Comparison of ENCODE assay signal across 9 cellular contexts in genomic region chr7:3021224-3021623, GRCh38. TPM values are rescaled to one million over a fixed set of nuclear protein-coding genes. Genes with fewer than 3 reads are reported as not detected.
DNase-seq lines count a peak whose midpoint lies in the region; ATAC-seq, FAIRE-seq and TF ChIP-seq lines count a peak whose summit lies in the region.
"Not testable (repeated sequence)": the region's sequence is repeated elsewhere in the genome, so short reads cannot be mapped to it uniquely, and the experiment has no call there.
"Had no signal": no experiment of that assay in that cellular context is flagged by ENCODE, and none has a peak within 500 bp of the region (broad histone marks: within the 10 kb centered on the region; RNA-seq: fewer than 3 reads in every experiment).

No MANE protein-coding gene starts in this region.

- peaks cover 45% of the 10 kb centered on the region for H3K4me1 Mint-ChIP-seq in CD4-positive, alpha-beta T cell (ENCODE audit: low read depth)
- H3K4me1 Mint-ChIP-seq in activated naive CD4-positive, alpha-beta T cell treated with anti-CD3 and anti-CD28 coated beads for 36 hours (ENCODE audit: low read depth), result peaks cover 33% of the 10 kb centered on the region
- H3K4me1 Mint-ChIP-seq in memory B cell, result peaks cover 34% of the 10 kb centered on the region

- H3K4me2 ChIP-seq in DOHH2 (ENCODE audit: low read length), result peak overlapping the region; percentile 52
- H3K4me2 ChIP-seq in K562 (ENCODE audit: insufficient read depth, low read length), result not testable (repeated sequence)

- not testable (repeated sequence) for H4K20me1 ChIP-seq in DOHH2 (ENCODE audit: control insufficient read depth, insufficient read depth, low read depth, low read length); K562 (replicated peaks; ENCODE audit: control insufficient read depth, insufficient read depth, low read length)

- H3K4me1 ChIP-seq in DOHH2 (ENCODE audit: control insufficient read depth, low read length), result peaks cover 23% of the 10 kb centered on the region
- not testable (repeated sequence) for H3K4me1 ChIP-seq in K562 (replicated peaks in 1 of 2; ENCODE audit: control insufficient read depth in 2 of 2, insufficient read depth in 2 of 2, low read length in 2 of 2); spleen

- peaks cover 79% of the 10 kb centered on the region for H3K36me3 ChIP-seq in DOHH2 (ENCODE audit: control insufficient read depth, low read length)
- H3K36me3 ChIP-seq in K562 (ENCODE audit: control insufficient read depth, insufficient read depth, low read length), result not testable (repeated sequence)
- peaks cover 0 to 87% (median 8%) of the 10 kb centered on the region in 6 donors for H3K36me3 ChIP-seq in spleen

- H3K9me1 ChIP-seq in K562 (ENCODE audit: control insufficient read depth, insufficient read depth, low read length), result not testable (repeated sequence)

- not testable (repeated sequence) for H3K9ac ChIP-seq in K562 (ENCODE audit: insufficient read depth in 1 of 2, low read depth in 2 of 2, low read length in 2 of 2)

- H3K27ac Mint-ChIP-seq in CD4-positive, alpha-beta T cell, result peak overlapping the region; percentile 54
- H3K27ac Mint-ChIP-seq in activated naive CD4-positive, alpha-beta T cell treated with anti-CD3 and anti-CD28 coated beads for 36 hours, result peak overlapping the region; percentile 80
- H3K27ac Mint-ChIP-seq in memory B cell, result peak overlapping the region; percentile 77

- ATAC-seq in CD4-positive, alpha-beta T cell (ENCODE audit: poor library complexity); SK-N-SH treated with all-trans-retinoic acid at 6 μM for 48 hours; K562; memory B cell (ENCODE audit: low read depth): not testable (repeated sequence)

- not testable (repeated sequence) for H2AFZ ChIP-seq in K562 (ENCODE audit: low read depth, low read length)

- WGBS in K562 (ENCODE audit: insufficient coverage, low coverage, missing lambda C conversion rate), result 60% methylated on average over 8 of the region's 8 CpGs
- 94 to 97% (median 95%) methylated on average over 8 of the region's 8 CpGs for WGBS in spleen, 5 donors

- H3K9me3 ChIP-seq in CD4-positive, alpha-beta T cell (ENCODE audit: control insufficient read depth, low read length), result peaks cover 18% of the 10 kb centered on the region
- H3K9me3 ChIP-seq in DOHH2 (ENCODE audit: control insufficient read depth, insufficient read depth, low read length) (peaks cover 27% of the 10 kb centered on the region), spleen (peaks cover 0 to 53% (median 44%) of the 10 kb centered on the region in 8 donors)
- not testable (repeated sequence) for H3K9me3 ChIP-seq in K562 (replicated peaks; ENCODE audit: control insufficient read depth, insufficient read depth, low read depth, low read length)

- not testable (repeated sequence) for H3K27me3 Mint-ChIP-seq in CD4-positive, alpha-beta T cell; activated naive CD4-positive, alpha-beta T cell treated with anti-CD3 and anti-CD28 coated beads for 36 hours (ENCODE audit: low read depth); memory B cell

- not testable (repeated sequence) for H3K27ac ChIP-seq in CD4-positive, alpha-beta T cell (ENCODE audit: low read depth, low read length); K562 (ENCODE audit: extremely low read depth, low read depth, low read length); spleen
- H3K27ac ChIP-seq in DOHH2 (ENCODE audit: low read depth, low read length), result 0 out of 2 replicates have a peak overlapping the region, but pooled peaks have one; percentile 50

- peaks cover 93% of the 10 kb centered on the region for H3K36me3 Mint-ChIP-seq in CD4-positive, alpha-beta T cell (ENCODE audit: low read depth)
- peaks cover 66% of the 10 kb centered on the region for H3K36me3 Mint-ChIP-seq in activated naive CD4-positive, alpha-beta T cell treated with anti-CD3 and anti-CD28 coated beads for 36 hours (ENCODE audit: low read depth)
- H3K36me3 Mint-ChIP-seq in memory B cell, result peaks cover 52% of the 10 kb centered on the region

- not testable (repeated sequence) for FAIRE-seq in K562 (lab: Jason Lieb, UNC)
- peak; percentile 97 for FAIRE-seq in urothelium cell line (lab: Jason Lieb, UNC)

- peaks cover 21% of the 10 kb centered on the region for H3K9me3 Mint-ChIP-seq in CD4-positive, alpha-beta T cell
- H3K9me3 Mint-ChIP-seq in activated naive CD4-positive, alpha-beta T cell treated with anti-CD3 and anti-CD28 coated beads for 36 hours, result peaks cover 41% of the 10 kb centered on the region
- peaks cover 16% of the 10 kb centered on the region for H3K9me3 Mint-ChIP-seq in memory B cell

- not testable (repeated sequence) for TF ChIP-seq POLR2A in K562 (conservative IDR thresholded peaks at IDR 0.05); spleen (IDR thresholded peaks at IDR 0.05)

- not testable (repeated sequence) for TF ChIP-seq RAD21 in K562 (CRISPR knock-in tag; conservative IDR thresholded peaks at IDR 0.05 in 1 of 2, IDR thresholded peaks at IDR 0.05 in 1 of 2)

- H3K9me2 ChIP-seq in DOHH2 (replicated peaks; ENCODE audit: control insufficient read depth, low read length), result not testable (repeated sequence)

- peak overlapping the region; percentile 36 for H3K4me3 ChIP-seq in DOHH2 (ENCODE audit: low read length)
- not testable (repeated sequence) for H3K4me3 ChIP-seq in K562, spleen

- not testable (repeated sequence) for H3F3A ChIP-seq in DOHH2 (ENCODE audit: control insufficient read depth, insufficient read depth)

- intact Hi-C loops in CD4-positive, alpha-beta T cell (cut with DNase I, micrococcal nuclease); activated naive CD4-positive, alpha-beta T cell treated with anti-CD3 and anti-CD28 coated beads for 36 hours (cut with micrococcal nuclease); K562 (cut with micrococcal nuclease); spleen (cut with DNase I; ENCODE audit: low total_unique reads): not testable (repeated sequence)

- POLR2A ChIA-PET in CD4-positive, alpha-beta T cell (lab: Charles Lee), result interaction anchor here (0.9 kb wide), 1 partner anchor 71 kb away, joined by 3 read pairs; no protein-coding TSS in a partner anchor
- POLR2A ChIA-PET in K562 (lab: Yijun Ruan, JAX), result not testable (repeated sequence)

- H3K79me2 ChIP-seq in DOHH2 (ENCODE audit: control insufficient read depth, low read length), result peaks cover 95% of the 10 kb centered on the region
- not testable (repeated sequence) for H3K79me2 ChIP-seq in K562 (ENCODE audit: control insufficient read depth, insufficient read depth, low read length)

- not testable (repeated sequence) for BruUV-seq in K562 (replicated peaks; lab: Mats Ljungman, UMichigan)

- TF ChIP-seq EP300 in K562 (IDR thresholded peaks at IDR 0.05; ENCODE audit: low read length), result not testable (repeated sequence)

- not testable (repeated sequence) for TF ChIP-seq CTCF in CD4-positive, alpha-beta T cell (IDR thresholded peaks at IDR 0.05); DOHH2 (IDR thresholded peaks at IDR 0.05; ENCODE audit: low read depth, low read length, poor library complexity, severe bottlenecking); K562 (IDR thresholded peaks at IDR 0.05 in 2 of 3, conservative IDR thresholded peaks at IDR 0.05 in 1 of 3; ENCODE audit: insufficient read depth in 2 of 3, low read depth in 1 of 3, low read length in 3 of 3); spleen (IDR thresholded peaks at IDR 0.05 in 8 of 11, conservative IDR thresholded peaks at IDR 0.05 in 3 of 11)

- H3K27me3 ChIP-seq in CD4-positive, alpha-beta T cell (ENCODE audit: control insufficient read depth, insufficient read depth, low read length); DOHH2 (ENCODE audit: control insufficient read depth, low read length); K562 (ENCODE audit: control insufficient read depth in 2 of 2, insufficient read depth in 2 of 2, low read length in 2 of 2); spleen (replicated peaks in 1 of 7): not testable (repeated sequence)

- peak in 1 of 10 experiments; percentile 10 for DNase-seq in CD4-positive, alpha-beta T cell
- not testable (repeated sequence) for DNase-seq in activated naive CD4-positive, alpha-beta T cell treated with anti-CD3 and anti-CD28 coated beads for 36 hours; K562 (ENCODE audit: extremely low read depth in 1 of 4, low spot score in 3 of 4); memory B cell (ENCODE audit: low spot score in 2 of 2); urothelium cell line (ENCODE audit: low spot score)
- peak; percentile 9 for DNase-seq in spleen

- in situ Hi-C loops in K562 (cut with MboI), result not testable (repeated sequence)

- CTCF ChIA-PET in CD4-positive, alpha-beta T cell (lab: Charles Lee); activated naive CD4-positive, alpha-beta T cell treated with anti-CD3 and anti-CD28 coated beads for 36 hours (lab: Charles Lee); K562 (lab: Yijun Ruan, JAX; ENCODE audit: low intra/inter-chr PET ratio): not testable (repeated sequence)

- H3K4me3 Mint-ChIP-seq in CD4-positive, alpha-beta T cell; activated naive CD4-positive, alpha-beta T cell treated with anti-CD3 and anti-CD28 coated beads for 36 hours; memory B cell: not testable (repeated sequence)

RNA-seq across cellular contexts. Expression of gene CARD11, which starts 22.4 kb away (rescaled TPM):
- 100 to 1,000 TPM; 118 to 122 TPM for total RNA-seq in CD4-positive, alpha-beta T cell
- 100 to 1,000 TPM in 1 of 2 experiments, 10 to 100 TPM in 1; 99.4 to 105 TPM for total RNA-seq in activated naive CD4-positive, alpha-beta T cell treated with anti-CD3 and anti-CD28 coated beads for 36 hours
- 18.0 and 32.5 TPM in 2 replicates for total RNA-seq in K562 (2011; cell fraction: chromatin; rRNA removed; ENCODE audit: low replicate concordance)
- total RNA-seq in K562 (2011; cell fraction: nucleolus; rRNA removed), result 12.6 and 18.2 TPM in 2 replicates
- total RNA-seq in K562 (2011; cell fraction: nucleoplasm; rRNA removed), result 11.1 and 11.9 TPM in 2 replicates
- total RNA-seq in K562 (2014; rRNA removed), result 5.7 and 6.4 TPM in 2 replicates
- 2.4 and 3.1 TPM in 2 replicates for total RNA-seq in K562 (2014; rRNA removed; fragmentation: Illumina TruSeq; extraction: Trizol)
- 4.2 and 4.4 TPM in 2 replicates for total RNA-seq in K562 (2015; rRNA removed; fragmentation: Illumina TruSeq; extraction: Trizol)
- total RNA-seq in K562 (2021), result 11.4 and 12.8 TPM in 2 replicates
- 3.0 and 6.2 TPM in 2 replicates for polyA plus RNA-seq in K562 (2011; rRNA removed)
- polyA plus RNA-seq in K562 (2011; cell fraction: cytosol; rRNA removed), result 2.5 and 11.6 TPM in 2 replicates
- polyA plus RNA-seq in K562 (2011; cell fraction: nucleus; rRNA removed), result 7.6 and 26.3 TPM in 2 replicates
- polyA plus RNA-seq in K562 (2012), result 10.0 and 16.6 TPM in 2 replicates
- polyA plus RNA-seq in K562 (2014; fragmentation: Illumina TruSeq; extraction: Trizol), result 7.6 and 8.9 TPM in 2 replicates
- under 1 TPM; 0.07 to 0.15 TPM for polyA plus RNA-seq in K562 (2014; fragmentation: Nextera tagmentation; extraction: Ambion mirVana)
- polyA plus RNA-seq in K562 (2014; rRNA removed), result 8.3 and 10.2 TPM in 2 replicates
- 5.5 and 17.0 TPM in 2 replicates for polyA minus RNA-seq in K562 (2011; rRNA and poly(A)+ RNA removed)
- 3.8 and 5.0 TPM in 2 replicates for polyA minus RNA-seq in K562 (2011; cell fraction: cytosol; rRNA and poly(A)+ RNA removed)
- 3.2 and 9.3 TPM in 2 replicates for polyA minus RNA-seq in K562 (2011; cell fraction: nucleus; rRNA and poly(A)+ RNA removed)
- 10 to 100 TPM; 42.4 to 72.6 (median 51.4) TPM for total RNA-seq in spleen
- 10 to 100 TPM; 30.3 to 57.5 (median 42.0) TPM for polyA plus RNA-seq in spleen
- polyA plus RNA-seq: BJ had no signal
